In the genomic region with DNA sequence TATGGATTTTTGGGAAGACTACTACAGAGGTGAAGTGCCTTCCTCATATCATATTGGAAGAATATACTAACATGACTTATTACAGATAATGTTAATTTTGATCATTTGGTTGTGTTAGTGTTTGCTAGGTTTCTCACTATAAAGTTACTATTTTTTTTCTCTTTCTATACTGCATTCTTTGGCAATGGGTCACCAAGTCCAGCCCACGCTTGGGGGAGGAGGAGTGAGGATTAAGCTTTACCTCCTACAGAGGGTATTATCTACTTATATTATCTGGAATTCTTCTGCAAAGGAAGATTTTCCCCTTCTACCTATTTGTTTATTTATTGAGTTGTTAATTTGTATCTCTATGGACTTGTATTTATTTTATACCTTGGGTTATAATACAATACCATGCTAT, we compare ENCODE assay signal across 19 cellular contexts. TPM values are rescaled to one million over a fixed set of nuclear protein-coding genes. Genes with fewer than 3 reads are reported as not detected.
DNase-seq lines count a peak whose midpoint lies in the region; TF ChIP-seq lines count a peak whose summit lies in the region.
"Had no signal": no experiment of that assay in that cellular context is flagged by ENCODE, and none has a peak within 500 bp of the region (broad histone marks: within the 10 kb centered on the region; RNA-seq: fewer than 3 reads in every experiment).

No MANE protein-coding gene starts in this region.

- no peaks in the 10 kb centered on the region for H3K27me3 Mint-ChIP-seq in endodermal cell (ENCODE audit: insufficient read depth)

- no peak overlapping the region for H3K9ac ChIP-seq in endodermal cell (ENCODE audit: extremely low read depth, low read length, poor library complexity, severe bottlenecking)

- no peak overlapping the region for H3K27ac ChIP-seq in endodermal cell (ENCODE audit: low read depth, low read length)
- H3K27ac ChIP-seq: ascending aorta, upper lobe of right lung had no signal

- peak overlapping the region; percentile 83 for H3K27ac Mint-ChIP-seq in endodermal cell
- H3K27ac Mint-ChIP-seq: memory B cell, nephron progenitor cell, WTC11 had no signal

- peaks cover 17% of the 10 kb centered on the region for H3K4me1 Mint-ChIP-seq in endodermal cell
- H3K4me1 Mint-ChIP-seq: nephron progenitor cell had no signal

- no peaks in the 10 kb centered on the region for H3K36me3 ChIP-seq in endodermal cell (ENCODE audit: control insufficient read depth, insufficient read depth, low read length)
- H3K36me3 ChIP-seq: ascending aorta, upper lobe of right lung had no signal

- peaks cover 1% of the 10 kb centered on the region for H3K9me3 ChIP-seq in endodermal cell (ENCODE audit: control insufficient read depth, low read length)
- H3K9me3 ChIP-seq: ascending aorta, upper lobe of right lung had no signal

- no CpG with 5 or more reads among the region's 1 CpG for WGBS in endodermal cell (ENCODE audit: insufficient coverage in 1 of 2, insufficient read length in 1 of 2), 2 experiments

- no peaks in the 10 kb centered on the region for H3K27me3 ChIP-seq in endodermal cell (ENCODE audit: control insufficient read depth, insufficient read depth, low read length, poor library complexity, severe bottlenecking)
- H3K27me3 ChIP-seq: ascending aorta, upper lobe of right lung had no signal

- H3K4me1 ChIP-seq in endodermal cell (ENCODE audit: control insufficient read depth, insufficient read depth, low read length): peaks cover 3% of the 10 kb centered on the region
- H3K4me1 ChIP-seq: ascending aorta, upper lobe of right lung had no signal

- peak overlapping the region; percentile 10 for H3K4me3 ChIP-seq in endodermal cell (ENCODE audit: low read length)
- H3K4me3 ChIP-seq: ascending aorta, GM12878, upper lobe of right lung had no signal

- H3K9me3 Mint-ChIP-seq in endodermal cell: no peaks in the 10 kb centered on the region
- H3K9me3 Mint-ChIP-seq: WTC11 had no signal

- TF ChIP-seq CTCF in endodermal cell (conservative IDR thresholded peaks at IDR 0.05): no peak

- in situ Hi-C loops in G401 (cut with HindIII; ENCODE audit: low sequenced_read_pairs): no loop called here

- H3K36me3 Mint-ChIP-seq in endodermal cell (ENCODE audit: low read depth): no peaks in the 10 kb centered on the region
- H3K36me3 Mint-ChIP-seq: WTC11 had no signal

- H3K4me3 Mint-ChIP-seq in endodermal cell: no peak overlapping the region
- H3K4me3 Mint-ChIP-seq: memory B cell, nephron progenitor cell, WTC11 had no signal

- DNase-seq in ELR (ENCODE audit: low read depth) (peak; percentile 79), NCI-H226 (peak; percentile 68), endodermal cell (peak; percentile 62), renal cortical epithelial cell (ENCODE audit: low read depth) (peak; percentile 41), G401 (ENCODE audit: low spot score) (no peak), NCI-H510A treated with DMSO at 0.1 percent for 48 hours (lab: John Stamatoyannopoulos, UW) (no peak), NCI-H82 treated with DMSO at 0.1 percent for 48 hours (lab: John Stamatoyannopoulos, UW; ENCODE audit: unreplicated experiment) (no peak)
- DNase-seq in activated T-cell treated with anti-CD3 and anti-CD28 coated beads, Interleukin-2, amount 50 U/mL, for 1 hour: no peak
- DNase-seq: activated effector memory CD4-positive, alpha-beta T cell treated with Interleukin-2 at 50 U/mL for 16 hours; C1 segment of cervical spinal cord; DMS79 treated with DMSO at 0.1 percent for 48 hours; NCI-H748 treated with DMSO at 0.1 percent for 48 hours; nephron progenitor cell; T-helper 1 cell; upper lobe of right lung had no signal

RNA-seq across cellular contexts. Expression of a gene that starts 31.5 kb away (rescaled TPM):
- total RNA-seq in endodermal cell: 1 to 10 TPM; 9.5 to 9.7 TPM
- polyA plus RNA-seq in endodermal cell (2013, experiment 1 of 2): 6.6 TPM
- 6.5 TPM for polyA plus RNA-seq in endodermal cell (2013, experiment 2 of 2)
- total RNA-seq in renal cortical epithelial cell: 1.0 and 1.1 TPM in 2 replicates
- 1.2 and 5.4 TPM in 2 replicates for total RNA-seq in G401 (2014; rRNA removed; shearing (Covaris generic))

Comparison
In these comparisons a context has a peak if more than half of its experiments do, and no peak if none do; other contexts are left out.
1. DNase-seq: peak in ELR (single experiment), NCI-H226 (single experiment), endodermal cell (single experiment) and renal cortical epithelial cell (single experiment); none in G401 (single experiment), NCI-H510A treated with DMSO at 0.1 percent for 48 hours (single experiment), activated T-cell treated with anti-CD3 and anti-CD28 coated beads, Interleukin-2, amount 50 U/mL, for 1 hour (single experiment) and NCI-H82 treated with DMSO at 0.1 percent for 48 hours (single experiment).